15 cellular contexts compared by ENCODE assay signal in the genomic region with DNA sequence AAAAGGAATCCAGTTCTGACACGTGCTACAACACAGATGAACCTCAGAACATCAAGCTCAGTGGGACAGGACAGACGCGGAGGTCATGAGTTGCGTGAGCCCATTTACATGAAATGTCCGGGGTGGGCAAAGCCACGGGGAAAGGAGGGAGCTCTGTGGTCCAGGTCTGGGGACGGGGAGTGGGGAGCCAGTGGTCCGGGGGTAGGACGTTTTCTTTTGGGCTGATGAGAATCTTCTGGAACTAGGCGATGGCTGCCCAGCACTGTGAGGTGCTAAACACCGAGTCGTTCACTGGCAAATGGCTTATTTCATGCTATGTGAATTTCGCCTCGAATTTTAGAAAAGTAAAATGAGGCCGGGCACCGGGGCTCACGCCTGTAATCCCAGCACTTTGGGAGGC. TPM values are rescaled to one million over a fixed set of nuclear protein-coding genes. Genes with fewer than 3 reads are reported as not detected.
"Had no signal": no experiment of that assay in that cellular context is flagged by ENCODE, and none has a peak within 500 bp of the region (broad histone marks: within the 10 kb centered on the region; RNA-seq: fewer than 3 reads in every experiment).

No MANE protein-coding gene starts in this region.

- H3K4me3 ChIP-seq: left lung, sigmoid colon, testis, uterus had no signal

- H3K27me3 ChIP-seq: testis, uterus had no signal

- H3K36me3 Mint-ChIP-seq: WTC11 had no signal

- H3K27ac ChIP-seq: left lung, testis, uterus had no signal

- H3K9me3 ChIP-seq: left lung, sigmoid colon, testis, uterus had no signal

- H3K9me3 Mint-ChIP-seq: T-helper 1 cell treated with Interleukin-12 subunit alpha and Interleukin-12 subunit beta and Interleukin-4 antibody, amounts not matched to agents 30 μg/mL and 1 μg/mL, for 36 hours had no signal

- DNase-seq: activated CD4-positive, alpha-beta T cell treated with anti-CD3 and anti-CD28 coated beads for 48 hours; activated CD8-positive, alpha-beta memory T cell treated with anti-CD3 and anti-CD28 coated beads, Interleukin-2, amount 50 U/mL, for 48 hours; activated CD8-positive, alpha-beta T cell treated with anti-CD3 and anti-CD28 coated beads, Interleukin-2, amount 10 ng/mL, durations not matched to agents 7 days and 5 days; activated naive CD4-positive, alpha-beta T cell treated with Interleukin-2 at 50 U/mL for 16 hours; cerebellar nuclear complex; dermis blood vessel endothelial cell; mesenchymal stem cell; sigmoid colon; stimulated activated CD4-positive, alpha-beta T cell treated with anti-CD3 and anti-CD28 coated beads, Interleukin-2, amount 100 ng/mL, for 24 hours; stimulated activated naive B cell treated with anti-CD40 and anti-IgM and Interleukin-4, amounts not matched to agents 10 μg/mL and 1 μg/mL and 100 μg/mL, for 72 hours; testis; uterus had no signal

- H3K27ac Mint-ChIP-seq: activated CD8-positive, alpha-beta T cell treated with anti-CD3 and anti-CD28 coated beads, Interleukin-2, amount 10 ng/mL, durations not matched to agents 7 days and 5 days; stimulated activated naive B cell treated with anti-CD40 and anti-IgM and Interleukin-4, amounts not matched to agents 10 μg/mL and 1 μg/mL and 100 μg/mL, for 72 hours; T-helper 1 cell treated with Interleukin-12 subunit alpha and Interleukin-12 subunit beta and Interleukin-4 antibody, amounts not matched to agents 30 μg/mL and 1 μg/mL, for 36 hours; WTC11 had no signal

- H3K36me3 ChIP-seq: sigmoid colon, uterus had no signal

- H3K4me3 Mint-ChIP-seq: activated CD8-positive, alpha-beta T cell treated with anti-CD3 and anti-CD28 coated beads, Interleukin-2, amount 10 ng/mL, durations not matched to agents 7 days and 5 days; stimulated activated naive B cell treated with anti-CD40 and anti-IgM and Interleukin-4, amounts not matched to agents 10 μg/mL and 1 μg/mL and 100 μg/mL, for 72 hours; T-helper 1 cell treated with Interleukin-12 subunit alpha and Interleukin-12 subunit beta and Interleukin-4 antibody, amounts not matched to agents 30 μg/mL and 1 μg/mL, for 36 hours; WTC11 had no signal

RNA-seq across cellular contexts. Expression of a gene that starts 8.2 kb away (rescaled TPM):
- total RNA-seq: activated CD8-positive, alpha-beta T cell treated with anti-CD3 and anti-CD28 coated beads, Interleukin-2, amount 10 ng/mL, durations not matched to agents 7 days and 5 days had no signal
